In genomic region chr13:29801737-29802305, GRCh38 we compare ENCODE assay signal across 16 cellular contexts. TPM values are rescaled to one million over a fixed set of nuclear protein-coding genes. Genes with fewer than 3 reads are reported as not detected.
A peak's percentile ranks its signal among the peaks of the same experiment; 100 is the strongest.
DNase-seq lines count a peak whose midpoint lies in the region; ATAC-seq and TF ChIP-seq lines count a peak whose summit lies in the region.
"Had no signal": no experiment of that assay in that cellular context is flagged by ENCODE, and none has a peak within 500 bp of the region (broad histone marks: within the 10 kb centered on the region; RNA-seq: fewer than 3 reads in every experiment).

No MANE protein-coding gene starts in this region.

- H3K4me3 ChIP-seq in GM12864 (ENCODE audit: low read depth, low read length) (no peak overlapping the region), thyroid gland (replicated peaks in 1 of 3) (no peak overlapping the region)
- H3K4me3 ChIP-seq: body of pancreas had no signal

- intact Hi-C loops in thyroid gland (cut with DNase I) = no loop called here

- H3K4me3 Mint-ChIP-seq in effector memory CD8-positive, alpha-beta T cell = no peak overlapping the region
- H3K4me3 Mint-ChIP-seq in neural crest cell = no peak overlapping the region
- H3K4me3 Mint-ChIP-seq: activated T-helper 17 cell treated with anti-CD3 and anti-CD28 coated beads, Interleukin-2, amount 50 U/mL, for 72 hours; stimulated activated naive CD8-positive, alpha-beta T cell treated with anti-CD3 and anti-CD28 coated beads, Interleukin-15, amount 100 ng/mL, for 72 hours; T-cell had no signal

- no peak overlapping the region for H3K27ac ChIP-seq in thyroid gland
- H3K27ac ChIP-seq: body of pancreas had no signal

- no peaks in the 10 kb centered on the region for H3K27me3 ChIP-seq in thyroid gland
- H3K27me3 ChIP-seq: body of pancreas had no signal

- H3K36me3 ChIP-seq in thyroid gland = no peaks in the 10 kb centered on the region

- no peaks in the 10 kb centered on the region for H3K36me3 Mint-ChIP-seq in effector memory CD8-positive, alpha-beta T cell (ENCODE audit: insufficient read depth)
- H3K36me3 Mint-ChIP-seq in neural crest cell (ENCODE audit: low read depth) = no peaks in the 10 kb centered on the region
- H3K36me3 Mint-ChIP-seq: T-cell had no signal

- no peak for DNase-seq in GM12864 (ENCODE audit: low read depth)
- DNase-seq in NOMO-1 (lab: John Stamatoyannopoulos, UW; ENCODE audit: unreplicated experiment in 2 of 2) = peak; percentile 58 to 84
- DNase-seq in effector memory CD8-positive, alpha-beta T cell = no peak
- DNase-seq in neural crest cell (ENCODE audit: low read depth, low spot score) = no peak
- DNase-seq in DMS79 (lab: John Stamatoyannopoulos, UW) = no peak
- DNase-seq in thyroid gland = no peak
- DNase-seq in HK-2 (ENCODE audit: unreplicated experiment) = no peak
- DNase-seq: activated CD4-positive, alpha-beta T cell treated with anti-CD3 and anti-CD28 coated beads, Interleukin-2, amount 50 U/mL, for 1 hour; body of pancreas; NCI-H146; NCI-H69; stimulated activated CD4-positive, alpha-beta T cell treated with anti-CD3 and anti-CD28 coated beads, Interleukin-4, amount 100 ng/mL, for 24 hours; stimulated activated naive CD8-positive, alpha-beta T cell treated with anti-CD3 and anti-CD28 coated beads, Interleukin-15, amount 100 ng/mL, for 72 hours; T-cell had no signal

- H3K4me1 Mint-ChIP-seq in effector memory CD8-positive, alpha-beta T cell (ENCODE audit: low read depth in 2 of 2) = peaks cover 8 to 33% of the 10 kb centered on the region in 2 donors
- H3K4me1 Mint-ChIP-seq in neural crest cell = peaks cover 12% of the 10 kb centered on the region

- no peaks in the 10 kb centered on the region for H3K9me3 Mint-ChIP-seq in effector memory CD8-positive, alpha-beta T cell
- H3K9me3 Mint-ChIP-seq in neural crest cell = no peaks in the 10 kb centered on the region
- H3K9me3 Mint-ChIP-seq: activated T-helper 17 cell treated with anti-CD3 and anti-CD28 coated beads, Interleukin-2, amount 50 U/mL, for 72 hours; stimulated activated naive CD8-positive, alpha-beta T cell treated with anti-CD3 and anti-CD28 coated beads, Interleukin-15, amount 100 ng/mL, for 72 hours; T-cell had no signal

- no peaks in the 10 kb centered on the region for H3K27me3 Mint-ChIP-seq in effector memory CD8-positive, alpha-beta T cell
- H3K27me3 Mint-ChIP-seq in neural crest cell (ENCODE audit: low read depth) = no peaks in the 10 kb centered on the region
- H3K27me3 Mint-ChIP-seq: activated T-helper 17 cell treated with anti-CD3 and anti-CD28 coated beads, Interleukin-2, amount 50 U/mL, for 72 hours; stimulated activated naive CD8-positive, alpha-beta T cell treated with anti-CD3 and anti-CD28 coated beads, Interleukin-15, amount 100 ng/mL, for 72 hours; T-cell had no signal

- TF ChIP-seq POLR2A in thyroid gland (IDR thresholded peaks at IDR 0.05) = no peak

- peak overlapping the region in 1 of 2 donors; percentile 64 for H3K27ac Mint-ChIP-seq in effector memory CD8-positive, alpha-beta T cell
- peak overlapping the region; percentile 51 for H3K27ac Mint-ChIP-seq in neural crest cell (ENCODE audit: unreplicated experiment)
- H3K27ac Mint-ChIP-seq: activated T-helper 17 cell treated with anti-CD3 and anti-CD28 coated beads, Interleukin-2, amount 50 U/mL, for 72 hours; stimulated activated naive CD8-positive, alpha-beta T cell treated with anti-CD3 and anti-CD28 coated beads, Interleukin-15, amount 100 ng/mL, for 72 hours; T-cell had no signal

- TF ChIP-seq CTCF in GM12864 (IDR thresholded peaks at IDR 0.05; ENCODE audit: low read depth, low read length, missing control alignments) = peak; percentile 38
- no peak for TF ChIP-seq CTCF in neural crest cell (conservative IDR thresholded peaks at IDR 0.05)
- TF ChIP-seq CTCF in thyroid gland (IDR thresholded peaks at IDR 0.05) = no peak

- no peaks in the 10 kb centered on the region for H3K9me3 ChIP-seq in thyroid gland
- H3K9me3 ChIP-seq: body of pancreas had no signal

- peaks cover 0 to 10% of the 10 kb centered on the region in 2 donors for H3K4me1 ChIP-seq in thyroid gland

- WGBS in thyroid gland, 2 donors = 90 to 95% methylated on average over 4 of the region's 4 CpGs

- ATAC-seq in effector memory CD8-positive, alpha-beta T cell (replicated peaks) = peak; percentile 46
- ATAC-seq in GM21526 (IDR thresholded peaks at IDR 0.05; ENCODE audit: low FRiP score, unreplicated experiment) = no peak
- ATAC-seq: activated T-helper 17 cell treated with anti-CD3 and anti-CD28 coated beads, Interleukin-2, amount 50 U/mL, for 72 hours; body of pancreas; stimulated activated naive CD8-positive, alpha-beta T cell treated with anti-CD3 and anti-CD28 coated beads, Interleukin-15, amount 100 ng/mL, for 72 hours; T-cell had no signal

RNA-seq across cellular contexts. Expression of gene UBL3, which starts 48.6 kb away (rescaled TPM):
- total RNA-seq in neural crest cell = 35.5 and 36.0 TPM in 2 replicates
- 10 to 100 TPM; 59.0 to 79.0 (median 65.1) TPM for total RNA-seq in thyroid gland

Comparison
In these comparisons a context has a peak if more than half of its experiments do, and no peak if none do; other contexts are left out.
1. DNase-seq: peak in NOMO-1 (2 of 2); none in GM12864 (single experiment), effector memory CD8-positive, alpha-beta T cell (0 of 3), neural crest cell (single experiment), DMS79 (single experiment), thyroid gland (0 of 2) and HK-2 (single experiment).